ENCODE assay signal across 32 cellular contexts in the genomic region with DNA sequence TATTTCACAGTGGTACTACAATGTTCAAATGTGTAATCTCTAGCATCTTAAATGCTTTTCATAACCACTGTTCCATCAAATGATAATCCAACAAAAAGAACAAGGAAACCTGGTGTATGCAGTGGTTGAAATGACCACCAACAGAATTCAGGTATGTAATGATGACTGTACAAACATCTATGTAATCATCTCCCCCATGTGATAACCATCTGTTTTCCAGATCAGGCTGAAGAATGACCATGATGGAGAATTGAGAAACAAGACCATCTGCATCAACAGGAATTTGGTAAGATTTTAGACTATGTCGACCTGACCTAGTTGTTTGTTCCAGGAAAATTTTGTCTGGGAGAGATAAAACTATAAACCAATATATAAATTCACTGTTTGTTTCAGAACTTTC.
"Had no signal": no experiment of that assay in that cellular context is flagged by ENCODE, and none has a peak within 500 bp of the region (broad histone marks: within the 10 kb centered on the region; RNA-seq: fewer than 3 reads in every experiment).

No MANE protein-coding gene starts in this region.

- H3K9me3 ChIP-seq: adrenal gland, ascending aorta, breast epithelium, colonic mucosa, esophagus muscularis mucosa, gastrocnemius medialis, heart left ventricle had no signal

- ATAC-seq: activated CD4-positive, CD25-positive, alpha-beta regulatory T cell treated with anti-CD3 and anti-CD28 coated beads, Interleukin-2, amount 50 U/mL, for 24 hours; activated CD8-positive, alpha-beta T cell treated with anti-CD3 and anti-CD28 coated beads for 36 hours; activated naive CD8-positive, alpha-beta T cell treated with anti-CD3 and anti-CD28 coated beads, Interleukin-2, amount 50 U/mL, for 24 hours; gastrocnemius medialis; heart left ventricle; T-cell had no signal

- H3K4me1 ChIP-seq: adrenal gland, ascending aorta, breast epithelium, colonic mucosa, esophagus muscularis mucosa, gastrocnemius medialis, heart left ventricle had no signal

- H3K4me3 ChIP-seq: adrenal gland, ascending aorta, breast epithelium, cardiac muscle cell, colonic mucosa, esophagus muscularis mucosa, gastrocnemius medialis, heart left ventricle had no signal

- H3K36me3 ChIP-seq: adrenal gland, ascending aorta, breast epithelium, cardiac muscle cell, colonic mucosa, esophagus muscularis mucosa, gastrocnemius medialis, heart left ventricle, WERI-Rb-1 had no signal

- H3K27ac ChIP-seq: adrenal gland, ascending aorta, breast epithelium, cardiac muscle cell, colonic mucosa, esophagus muscularis mucosa, gastrocnemius medialis, heart left ventricle, WERI-Rb-1 had no signal

- H3K27me3 ChIP-seq: adrenal gland, ascending aorta, breast epithelium, cardiac muscle cell, colonic mucosa, esophagus muscularis mucosa, gastrocnemius medialis, heart left ventricle had no signal

- DNase-seq: activated B cell treated with CpG ODN at 0.5 μM for 24 hours; activated CD4-positive, alpha-beta T cell treated with anti-CD3 and anti-CD28 coated beads for 48 hours; activated CD4-positive, alpha-beta T cell treated with anti-CD3 and anti-CD28 coated beads, Interleukin-2, amount 50 U/mL, for 1 hour; activated CD4-positive, alpha-beta T cell treated with anti-CD3 and anti-CD28 coated beads, Interleukin-2, amount 50 U/mL, for 48 hours; activated CD8-positive, alpha-beta memory T cell treated with anti-CD3 and anti-CD28 coated beads for 24 hours; activated CD8-positive, alpha-beta memory T cell treated with anti-CD3 and anti-CD28 coated beads, Interleukin-2, amount 50 U/mL, for 4 hours; activated CD8-positive, alpha-beta T cell treated with anti-CD3 and anti-CD28 coated beads for 36 hours; activated effector memory CD4-positive, alpha-beta T cell treated with anti-CD3 and anti-CD28 coated beads, Interleukin-2, amount 50 U/mL, for 16 hours; activated naive CD4-positive, alpha-beta T cell treated with anti-CD3 and anti-CD28 coated beads for 36 hours; activated naive CD8-positive, alpha-beta T cell treated with anti-CD3 and anti-CD28 coated beads for 36 hours; activated naive CD8-positive, alpha-beta T cell treated with anti-CD3 and anti-CD28 coated beads, Interleukin-2, amount 50 U/mL, for 24 hours; activated T-cell treated with anti-CD3 and anti-CD28 coated beads, Interleukin-2, amount 50 U/mL, for 1 hour; activated T-cell treated with anti-CD3 and anti-CD28 coated beads, Interleukin-2, amount 50 U/mL, for 48 hours; adrenal gland; central memory CD4-positive, alpha-beta T cell; cerebellar nuclear complex; colonic mucosa; effector memory CD4-positive, alpha-beta T cell; endodermal cell; erythroblast; foreskin fibroblast; gastrocnemius medialis; glutamatergic neuron; heart left ventricle; T-cell; T-helper 9 cell; WERI-Rb-1 had no signal
